In genomic region chr4:140641789-140642439, GRCh38 we compare ENCODE assay signal across 14 cellular contexts.
DNase-seq lines count a peak whose midpoint lies in the region; ATAC-seq, FAIRE-seq and TF ChIP-seq lines count a peak whose summit lies in the region.
"Had no signal": no experiment of that assay in that cellular context is flagged by ENCODE, and none has a peak within 500 bp of the region (broad histone marks: within the 10 kb centered on the region; RNA-seq: fewer than 3 reads in every experiment).

No MANE protein-coding gene starts in this region.

- ATAC-seq in lower lobe of right lung (peak; percentile 60 to 81), HG02852 (IDR thresholded peaks at IDR 0.05; ENCODE audit: unreplicated experiment) (no peak)
- ATAC-seq: activated CD8-positive, alpha-beta T cell treated with anti-CD3 and anti-CD28 coated beads for 36 hours; activated naive CD4-positive, alpha-beta T cell treated with anti-CD3 and anti-CD28 coated beads, Interleukin-2, amount 50 U/mL, for 72 hours had no signal

- TF ChIP-seq CTCF in LNCaP clone FGC (IDR thresholded peaks at IDR 0.05; ENCODE audit: control insufficient read depth, extremely low read depth, insufficient read depth) = peak; percentile 27; the same call in 1 of the 2 replicates
- peak in 1 of 2 donors; percentile 6 for TF ChIP-seq CTCF in endothelial cell of umbilical vein (IDR thresholded peaks at IDR 0.05; ENCODE audit: extremely low read depth in 1 of 2, insufficient read depth in 1 of 2, low read depth in 1 of 2, low read length in 2 of 2)
- TF ChIP-seq CTCF in lower lobe of right lung (IDR thresholded peaks at IDR 0.05) = peak; percentile 37
- peak in 1 of 3 experiments; percentile 1 for TF ChIP-seq CTCF in testis (IDR thresholded peaks at IDR 0.05)
- no peak for TF ChIP-seq CTCF in osteoblast (IDR thresholded peaks at IDR 0.05; ENCODE audit: extremely low read depth, low read depth, low read length)

- FAIRE-seq in endothelial cell of umbilical vein (lab: Jason Lieb, UNC) = peak; percentile 21
- FAIRE-seq: G401.6 had no signal

- intact Hi-C loops in endothelial cell of umbilical vein (cut with micrococcal nuclease) = no loop called here
- intact Hi-C loops in lower lobe of right lung (cut with DNase I) = no loop called here
- intact Hi-C loops in testis (cut with DNase I; ENCODE audit: low total_unique reads) = no loop called here

- H3K27me3 ChIP-seq in endothelial cell of umbilical vein (ENCODE audit: control insufficient read depth in 2 of 2, insufficient read depth in 2 of 2, low read length in 2 of 2) (no peaks in the 10 kb centered on the region), lower lobe of right lung (ENCODE audit: low read depth) (no peaks in the 10 kb centered on the region), testis (no peaks in the 10 kb centered on the region), osteoblast (ENCODE audit: insufficient read depth, low read length) (no peaks in the 10 kb centered on the region)

- H3K9ac ChIP-seq in endothelial cell of umbilical vein (replicated peaks; ENCODE audit: extremely low read depth, insufficient read depth, low read length) = no peak overlapping the region

- dilution Hi-C loops in endothelial cell of umbilical vein (cut with MboI; ENCODE audit: extremely low pct_ligation_motif_present, low sequenced_read_pairs) = no loop called here

- CTCF ChIA-PET in endothelial cell of umbilical vein (lab: Charles Lee) = interaction anchor here (1.3 kb wide), 1 partner anchor 209 kb away, joined by 5 read pairs; no protein-coding TSS in a partner anchor

- H3K9me3 ChIP-seq in endothelial cell of umbilical vein (replicated peaks; ENCODE audit: control insufficient read depth, insufficient read depth, low read length) (no peaks in the 10 kb centered on the region), lower lobe of right lung (no peaks in the 10 kb centered on the region), testis (no peaks in the 10 kb centered on the region), osteoblast (ENCODE audit: low read depth, low read length) (no peaks in the 10 kb centered on the region)

- no peaks in the 10 kb centered on the region for H3K79me2 ChIP-seq in endothelial cell of umbilical vein (ENCODE audit: control insufficient read depth, insufficient read depth, low read length)
- H3K79me2 ChIP-seq in osteoblast (ENCODE audit: insufficient read depth, low read length) = no peaks in the 10 kb centered on the region

- peaks cover 2% of the 10 kb centered on the region for H4K20me1 ChIP-seq in endothelial cell of umbilical vein (replicated peaks; ENCODE audit: control insufficient read depth, extremely low read depth, insufficient read depth, low read length)
- no peaks in the 10 kb centered on the region for H4K20me1 ChIP-seq in osteoblast (ENCODE audit: insufficient read depth, low read length)

- H3K4me2 ChIP-seq in endothelial cell of umbilical vein (ENCODE audit: insufficient read depth, low read length) (no peak overlapping the region), osteoblast (ENCODE audit: insufficient read depth, low read length) (no peak overlapping the region)

- WGBS in testis, 2 donors = 34 to 35% methylated on average over 25 of the region's 25 CpGs

- peaks cover 3 to 23% of the 10 kb centered on the region in 2 experiments for H3K36me3 ChIP-seq in endothelial cell of umbilical vein (ENCODE audit: control insufficient read depth in 2 of 2, extremely low read depth in 1 of 2, insufficient read depth in 2 of 2, low read length in 2 of 2)
- peaks cover 48% of the 10 kb centered on the region for H3K36me3 ChIP-seq in lower lobe of right lung
- H3K36me3 ChIP-seq in testis (ENCODE audit: low read depth, missing control alignments) = no peaks in the 10 kb centered on the region
- H3K36me3 ChIP-seq in osteoblast (ENCODE audit: insufficient read depth, low read length) = peaks cover 4% of the 10 kb centered on the region

- H2AFZ ChIP-seq in endothelial cell of umbilical vein (ENCODE audit: low read depth, low read length) = no peak overlapping the region
- H2AFZ ChIP-seq in osteoblast (ENCODE audit: low read length) = no peak overlapping the region

- BruUV-seq in endothelial cell of umbilical vein (replicated peaks; lab: Mats Ljungman, UMichigan) = no TSS peak

- no peaks in the 10 kb centered on the region for H3K9me1 ChIP-seq in endothelial cell of umbilical vein (replicated peaks; ENCODE audit: control insufficient read depth, extremely low read depth, insufficient read depth, low read length)

- no peaks in the 10 kb centered on the region for H3K4me1 ChIP-seq in endothelial cell of umbilical vein (ENCODE audit: control insufficient read depth, extremely low read depth, insufficient read depth, low read length)
- H3K4me1 ChIP-seq in lower lobe of right lung = no peaks in the 10 kb centered on the region
- peaks cover 14% of the 10 kb centered on the region for H3K4me1 ChIP-seq in testis
- H3K4me1 ChIP-seq in osteoblast (ENCODE audit: insufficient read depth, low read length) = no peaks in the 10 kb centered on the region

- H3K4me3 ChIP-seq in LNCaP clone FGC (ENCODE audit: low read depth, low read length) (peak overlapping the region; percentile 35), endothelial cell of umbilical vein (replicated peaks in 1 of 3; ENCODE audit: insufficient read depth in 1 of 3, low read depth in 1 of 3, low read length in 3 of 3) (no peak overlapping the region), lower lobe of right lung (peak overlapping the region; percentile 46), testis (peak overlapping the region; percentile 37 to 54), osteoblast (ENCODE audit: insufficient read depth, low read length) (no peak overlapping the region)

- TF ChIP-seq POLR2A in endothelial cell of umbilical vein (IDR thresholded peaks at IDR 0.05; ENCODE audit: low read depth, low read length) = no peak
- no peak for TF ChIP-seq POLR2A in testis (IDR thresholded peaks at IDR 0.05)

- H3K27ac ChIP-seq in endothelial cell of umbilical vein (ENCODE audit: insufficient read depth, low read depth, low read length) (no peak overlapping the region), lower lobe of right lung (peak overlapping the region; percentile 53), testis (peak overlapping the region; percentile 63 to 83), osteoblast (ENCODE audit: low read depth, low read length) (no peak overlapping the region)

- POLR2A ChIA-PET in endothelial cell of umbilical vein (lab: Charles Lee) = no interaction called here

- DNase-seq in LNCaP clone FGC (ENCODE audit: low read depth) = peak; percentile 32
- DNase-seq in endothelial cell of umbilical vein (ENCODE audit: low read depth, low spot score) = no peak
- peak; percentile 56 for DNase-seq in lower lobe of right lung
- DNase-seq in testis = peak; percentile 48
- DNase-seq in activated gamma-delta T cell (lab: John Stamatoyannopoulos, UW) = no peak
- no peak for DNase-seq in mesenteric fat pad (ENCODE audit: low spot score)
- DNase-seq in osteoblast (ENCODE audit: insufficient read length, low spot score, missing footprints) = no peak
- DNase-seq: activated CD8-positive, alpha-beta T cell treated with anti-CD3 and anti-CD28 coated beads for 36 hours; cortex of kidney; kidney glomerular epithelial cell; NCI-H2227 treated with DMSO at 0.1 percent for 48 hours had no signal

TF ChIP-seq in endothelial cell of umbilical vein, 7 proteins besides CTCF, POLR2A, EP300 and RAD21:
- TF ChIP-seq MAX (IDR thresholded peaks at IDR 0.05; ENCODE audit: insufficient read depth, insufficient read length) = no peak
- no peak for TF ChIP-seq GATA2 (IDR thresholded peaks at IDR 0.05; ENCODE audit: insufficient read depth, insufficient read length, low read depth, low read length)
TF ChIP-seq in endothelial cell of umbilical vein: peak in this region for 0.

Comparison
In these comparisons a context has a peak if more than half of its experiments do, and no peak if none do; other contexts are left out.
1. DNase-seq: peak in LNCaP clone FGC (single experiment), lower lobe of right lung (single experiment) and testis (single experiment); none in endothelial cell of umbilical vein (single experiment), activated gamma-delta T cell (single experiment), mesenteric fat pad (single experiment) and osteoblast (single experiment).
2. H3K4me3 ChIP-seq: peak in LNCaP clone FGC (single experiment), lower lobe of right lung (single experiment) and testis (2 of 2); none in endothelial cell of umbilical vein (0 of 3) and osteoblast (single experiment).
3. H3K27ac ChIP-seq: peak in lower lobe of right lung (single experiment) and testis (2 of 2); none in endothelial cell of umbilical vein (single experiment) and osteoblast (single experiment).